In the genomic region with DNA sequence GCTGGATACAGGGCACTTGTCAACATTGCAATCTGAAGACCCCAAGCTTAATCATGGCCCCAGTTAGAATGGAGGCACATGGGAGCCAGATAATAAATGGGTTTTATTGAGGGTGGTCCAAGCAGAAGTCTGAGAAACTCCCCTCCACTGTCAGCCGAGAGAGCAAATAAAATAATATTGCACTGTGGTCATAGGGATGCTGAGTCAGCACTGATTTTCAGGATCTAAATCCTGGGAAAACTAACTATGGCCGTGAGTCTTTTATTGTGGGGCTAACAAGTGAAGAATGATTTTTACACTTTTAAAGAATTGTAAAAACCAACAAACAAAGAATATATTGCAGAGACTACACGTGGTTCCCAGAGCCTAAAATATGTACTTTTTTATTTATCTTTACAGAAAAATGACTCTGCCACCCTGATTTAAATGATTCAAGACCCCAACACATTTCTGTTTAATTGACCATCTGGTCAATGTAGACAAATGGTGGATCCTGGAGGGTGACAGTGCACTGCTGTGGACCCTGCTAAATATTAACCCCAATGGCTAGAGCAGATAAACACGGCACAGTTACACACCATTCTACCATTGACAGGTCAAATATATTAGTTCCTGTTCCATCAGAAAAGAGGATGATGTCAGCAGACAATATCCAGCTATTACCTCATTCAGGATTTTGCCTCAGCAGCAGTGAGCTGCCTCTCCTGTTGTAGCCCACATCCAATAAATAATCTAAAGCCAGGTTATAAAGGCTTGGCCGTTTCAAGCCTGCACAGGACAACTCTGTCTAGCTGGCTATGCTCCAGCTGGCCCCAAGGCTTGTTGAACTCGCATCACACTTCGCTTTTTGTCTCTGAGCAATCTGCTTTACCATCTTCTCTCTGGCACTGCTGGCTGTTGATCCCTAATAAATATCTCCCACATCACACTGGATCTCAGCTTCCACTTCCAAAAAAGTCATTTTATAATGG, we compare ENCODE assay signal across 25 cellular contexts. TPM values are rescaled to one million over a fixed set of nuclear protein-coding genes. Genes with fewer than 3 reads are reported as not detected.
A peak's percentile ranks its signal among the peaks of the same experiment; 100 is the strongest.
DNase-seq lines count a peak whose midpoint lies in the region; ATAC-seq, FAIRE-seq and TF ChIP-seq lines count a peak whose summit lies in the region.
"Had no signal": no experiment of that assay in that cellular context is flagged by ENCODE, and none has a peak within 500 bp of the region (broad histone marks: within the 10 kb centered on the region; RNA-seq: fewer than 3 reads in every experiment).

No MANE protein-coding gene starts in this region.

- DNase-seq in MCF 10A (ENCODE audit: unreplicated experiment) (peak; percentile 18), breast epithelium (ENCODE audit: low spot score in 2 of 2) (no peak), OCI-M1 (lab: John Stamatoyannopoulos, UW) (peak; percentile 10), H1 (ENCODE audit: low read depth in 1 of 2, low spot score in 2 of 2) (no peak), renal cortical epithelial cell (ENCODE audit: low read depth) (peak; percentile 9), mucosa of gallbladder (ENCODE audit: low spot score) (no peak)
- DNase-seq in activated T-cell treated with anti-CD3 and anti-CD28 coated beads, Interleukin-2, amount 50 U/mL, for 48 hours = no peak
- DNase-seq: 8988T; BE2C; Calu3; CD4-positive, CD25-positive, alpha-beta regulatory T cell; DMS79; GM23248; NCI-H1436 treated with DMSO at 0.1 percent for 48 hours; NCI-H2029; NCI-H2171 treated with DMSO at 0.1 percent for 48 hours; NCI-H748 treated with DMSO at 0.1 percent for 48 hours; PC-3; SJCRH30 had no signal

- CTCF ChIA-PET in MCF 10A (lab: Yijun Ruan, JAX) (no interaction called here), H1 (lab: Charles Lee; ENCODE audit: partially characterized antibody) (no interaction called here)

- no peak overlapping the region for H3K4me2 ChIP-seq in H1 (ENCODE audit: insufficient read depth in 1 of 2, low read depth in 2 of 2, low read length in 2 of 2)
- H3K4me2 ChIP-seq: KMS-11 had no signal

- no peaks in the 10 kb centered on the region for H3K36me3 Mint-ChIP-seq in MCF 10A (ENCODE audit: insufficient read depth, unreplicated experiment)
- H3K36me3 Mint-ChIP-seq: CD4-positive, CD25-positive, alpha-beta regulatory T cell had no signal

- H3K4me1 ChIP-seq in breast epithelium (no peaks in the 10 kb centered on the region), H1 (replicated peaks in 1 of 4; ENCODE audit: control insufficient read depth in 3 of 4, insufficient read depth in 4 of 4, low read length in 3 of 4) (no peaks in the 10 kb centered on the region)
- H3K4me1 ChIP-seq: BE2C, SJCRH30 had no signal

- H3K9me3 ChIP-seq in breast epithelium (no peaks in the 10 kb centered on the region), H1 (ENCODE audit: insufficient read depth in 2 of 2, low read depth in 1 of 2, low read length in 1 of 2) (no peaks in the 10 kb centered on the region)
- H3K9me3 ChIP-seq: BE2C, SJCRH30 had no signal

- H3K23ac ChIP-seq in H1 (ENCODE audit: insufficient read length) = no peak overlapping the region

- H3K79me2 ChIP-seq in H1 (ENCODE audit: control insufficient read depth in 1 of 2, insufficient read depth in 2 of 2, low read length in 2 of 2) = no peaks in the 10 kb centered on the region

- no peak overlapping the region for H3K27ac ChIP-seq in breast epithelium
- H3K27ac ChIP-seq in H1 (ENCODE audit: low read depth, low read length) = no peak overlapping the region
- H3K27ac ChIP-seq: GM23248, KMS-11, RWPE1, SJCRH30 had no signal

- H3K36me3 ChIP-seq in breast epithelium (no peaks in the 10 kb centered on the region), H1 (ENCODE audit: control insufficient read depth in 2 of 4, insufficient read depth in 4 of 4, low read length in 3 of 4) (no peaks in the 10 kb centered on the region)
- H3K36me3 ChIP-seq: BE2C, SJCRH30 had no signal

- H3K27me3 ChIP-seq in breast epithelium (no peaks in the 10 kb centered on the region), H1 (replicated peaks in 1 of 4; ENCODE audit: control insufficient read depth in 3 of 4, extremely low read depth in 1 of 4, insufficient read depth in 3 of 4, low read length in 3 of 4) (no peaks in the 10 kb centered on the region)
- H3K27me3 ChIP-seq: BE2C, SJCRH30 had no signal

- no peak for TF ChIP-seq CTCF in MCF 10A (IDR thresholded peaks at IDR 0.05; ENCODE audit: unreplicated experiment)
- no peak for TF ChIP-seq CTCF in breast epithelium (IDR thresholded peaks at IDR 0.05)
- no peak for TF ChIP-seq CTCF in H1 (IDR thresholded peaks at IDR 0.05; ENCODE audit: control extremely low read depth in 1 of 3, insufficient read depth in 1 of 3, low read depth in 1 of 3, low read length in 3 of 3)

- no peak overlapping the region for H2BK15ac ChIP-seq in H1 (ENCODE audit: low read length)

- ATAC-seq in HG02840 (IDR thresholded peaks at IDR 0.05; ENCODE audit: low FRiP score, unreplicated experiment) = no peak
- ATAC-seq: PC-3 had no signal

- no TSS peak for BruUV-seq in MCF 10A (replicated peaks; lab: Mats Ljungman, UMichigan)

- no peak for TF ChIP-seq RAD21 in H1 (IDR thresholded peaks at IDR 0.05 in 1 of 2, conservative IDR thresholded peaks at IDR 0.05 in 1 of 2; ENCODE audit: low read depth in 2 of 2, low read length in 2 of 2)

- no peak overlapping the region for H3K14ac ChIP-seq in H1 (ENCODE audit: insufficient read length)

- no peaks in the 10 kb centered on the region for H3K79me1 ChIP-seq in H1 (ENCODE audit: low read depth, low read length)

- H4K8ac ChIP-seq in H1 (ENCODE audit: extremely low read depth, insufficient read depth, low read length) = no peak overlapping the region

- no peaks in the 10 kb centered on the region for H4K20me1 ChIP-seq in H1 (replicated peaks in 1 of 2; ENCODE audit: control insufficient read depth in 1 of 2, insufficient read depth in 2 of 2, low read length in 2 of 2)

- TF ChIP-seq EP300 in H1 (IDR thresholded peaks at IDR 0.05; ENCODE audit: borderline replicate concordance in 1 of 2, low read depth in 2 of 2, low read length in 2 of 2) = no peak

- H3K9ac ChIP-seq in H1 (replicated peaks in 1 of 4; ENCODE audit: extremely low read depth in 1 of 4, low read depth in 3 of 4, low read length in 3 of 4) = no peak overlapping the region
- H3K9ac ChIP-seq: GM23248, KMS-11 had no signal

- no peaks in the 10 kb centered on the region for H3K4me1 Mint-ChIP-seq in MCF 10A (ENCODE audit: insufficient read depth, unreplicated experiment)
- H3K4me1 Mint-ChIP-seq: CD4-positive, CD25-positive, alpha-beta regulatory T cell had no signal

- H2BK20ac ChIP-seq in H1 (ENCODE audit: low read length) = no peak overlapping the region

- H3K23me2 ChIP-seq in H1 (ENCODE audit: low read depth, low read length) = no peaks in the 10 kb centered on the region

- H4K5ac ChIP-seq in H1 (ENCODE audit: insufficient read length, low read depth, low read length) = no peak overlapping the region

- no peak overlapping the region for H2BK5ac ChIP-seq in H1 (ENCODE audit: low read depth, low read length)

- H2BK120ac ChIP-seq in H1 (replicated peaks; ENCODE audit: low read depth, low read length) = no peak overlapping the region

- H3K4me3 ChIP-seq in breast epithelium (no peak overlapping the region), H1 (ENCODE audit: extremely low read depth in 1 of 4, insufficient read depth in 2 of 4, low read depth in 3 of 4, low read length in 4 of 4) (no peak overlapping the region)
- H3K4me3 ChIP-seq: GM23248, SJCRH30 had no signal

- H3K4ac ChIP-seq in H1 (replicated peaks; ENCODE audit: insufficient read length, low read depth, low read length) = no peak overlapping the region

- TF ChIP-seq POLR2A in breast epithelium (IDR thresholded peaks at IDR 0.05) = no peak
- TF ChIP-seq POLR2A in H1 (IDR thresholded peaks at IDR 0.05; ENCODE audit: control extremely low read depth in 1 of 2, low read depth in 2 of 2, low read length in 2 of 2) = no peak

- no peak overlapping the region for H2AFZ ChIP-seq in H1 (ENCODE audit: low read length)
- H2AFZ ChIP-seq: GM23248 had no signal

- H2BK12ac ChIP-seq in H1 (ENCODE audit: low read depth, low read length) = no peak overlapping the region

- no peaks in the 10 kb centered on the region for H3K27me3 Mint-ChIP-seq in MCF 10A (ENCODE audit: insufficient read depth, unreplicated experiment)
- H3K27me3 Mint-ChIP-seq: CD4-positive, CD25-positive, alpha-beta regulatory T cell had no signal

- H4K91ac ChIP-seq in H1 (replicated peaks; ENCODE audit: insufficient read length, low read length) = no peak overlapping the region

- no peaks in the 10 kb centered on the region for H3K9me3 Mint-ChIP-seq in MCF 10A (ENCODE audit: unreplicated experiment)

- intact Hi-C loops in MCF 10A (cut with micrococcal nuclease) (no loop called here), breast epithelium (cut with DNase I; ENCODE audit: low total_unique reads) (no loop called here)

- no peak for FAIRE-seq in H1 (lab: Jason Lieb, UNC)
- FAIRE-seq: GM12892, GM18507 had no signal

- 88% methylated on average over 7 of the region's 7 CpGs; no CpG with 5 or more reads in 1 of the 2 experiments for WGBS in H1 (ENCODE audit: extremely low coverage in 1 of 2, insufficient coverage in 1 of 2, insufficient read length in 1 of 2, insufficient replicate concordance in 2 of 2, low coverage in 1 of 2, low lambda C conversion rate in 2 of 2, missing lambda C conversion rate in 1 of 2), 2 experiments

- no peak overlapping the region for H3K56ac ChIP-seq in H1 (replicated peaks; ENCODE audit: insufficient read length, low read depth, low read length)

- H3K27ac Mint-ChIP-seq in MCF 10A (ENCODE audit: low read depth, unreplicated experiment) = no peak overlapping the region
- H3K27ac Mint-ChIP-seq: CD4-positive, CD25-positive, alpha-beta regulatory T cell had no signal

- POLR2A ChIA-PET in MCF 10A (lab: Yijun Ruan, JAX) (interaction anchor here (0.6 to 1.0 kb wide), 2 partner anchors 11 to 654 kb away, joined by 3 read pairs; no protein-coding TSS in a partner anchor), H1 (lab: Charles Lee; ENCODE audit: partially characterized antibody) (interaction anchor here (0.6 kb wide), 1 partner anchor 30 kb away, joined by 3 read pairs; no protein-coding TSS in a partner anchor)

- no peak overlapping the region for H2AK5ac ChIP-seq in H1 (ENCODE audit: low read depth, low read length)

- no peak overlapping the region for H3K18ac ChIP-seq in H1 (ENCODE audit: extremely low read depth, low read length)

- H3K4me3 Mint-ChIP-seq in MCF 10A (ENCODE audit: unreplicated experiment) = no peak overlapping the region
- H3K4me3 Mint-ChIP-seq: CD4-positive, CD25-positive, alpha-beta regulatory T cell had no signal

RNA-seq across cellular contexts. Expression of a gene that starts 31.4 kb away (rescaled TPM):
- total RNA-seq in MCF 10A (2022) = 0.82 TPM in 1 of 2 replicates, not detected in the other
- under 1 TPM in 2 of 3 donors, not detected in 1; 0.32 to 0.33 TPM for total RNA-seq in breast epithelium
- 19.3 and 22.3 TPM in 2 replicates for total RNA-seq in H1 (2021; fragmentation: NEBNext Ultra II Directional; extraction: Animal tissue kit (Norgen Biotek cat#: 25700))
- polyA plus RNA-seq in H1 (2011; rRNA removed) = 3.0 and 4.3 TPM in 2 replicates
- 5.3 TPM for polyA plus RNA-seq in H1 (2011; cell fraction: cytosol; rRNA removed)
- 31.2 TPM for polyA plus RNA-seq in H1 (2011; cell fraction: nucleus; rRNA removed)
- 4.4 to 9.4 TPM (median 8.8 TPM) in 4 replicates for polyA plus RNA-seq in H1 (2012, experiment 1 of 2)
- polyA plus RNA-seq in H1 (2012, experiment 2 of 2) = 1.3 TPM
- polyA plus RNA-seq in H1 (2013, experiment 1 of 2) = 16.2 TPM
- 12.9 TPM for polyA plus RNA-seq in H1 (2013, experiment 2 of 2)
- polyA minus RNA-seq in H1 (2011; rRNA and poly(A)+ RNA removed) = 13.7 and 24.9 TPM in 2 replicates
- polyA minus RNA-seq in H1 (2011; cell fraction: cytosol; rRNA and poly(A)+ RNA removed) = 18.0 TPM
- 79.7 TPM for polyA minus RNA-seq in H1 (2011; cell fraction: nucleus; rRNA and poly(A)+ RNA removed)
- 0.89 and 4.9 TPM in 2 replicates for total RNA-seq in renal cortical epithelial cell
- total RNA-seq in mucosa of gallbladder = not detected
- total RNA-seq: Calu3; CD4-positive, CD25-positive, alpha-beta regulatory T cell; GM23248; M059J; SJCRH30 had no signal
- polyA plus RNA-seq: CD4-positive, CD25-positive, alpha-beta regulatory T cell; GM23248 had no signal

Comparison
In these comparisons a context has a peak if more than half of its experiments do, and no peak if none do; other contexts are left out.
1. DNase-seq: peak in MCF 10A (single experiment), OCI-M1 (single experiment) and renal cortical epithelial cell (single experiment); none in breast epithelium (0 of 2), H1 (0 of 2), mucosa of gallbladder (single experiment) and activated T-cell treated with anti-CD3 and anti-CD28 coated beads, Interleukin-2, amount 50 U/mL, for 48 hours (0 of 2).